11 cellular contexts compared by ENCODE assay signal in genomic region chr2:16055848-16056580, GRCh38.
A peak's percentile ranks its signal among the peaks of the same experiment; 100 is the strongest.
DNase-seq lines count a peak whose midpoint lies in the region; ATAC-seq and TF ChIP-seq lines count a peak whose summit lies in the region.
"Had no signal": no experiment of that assay in that cellular context is flagged by ENCODE, and none has a peak within 500 bp of the region (broad histone marks: within the 10 kb centered on the region; RNA-seq: fewer than 3 reads in every experiment).

No MANE protein-coding gene starts in this region.

- no peak overlapping the region for H3K4me3 Mint-ChIP-seq in neural crest cell
- H3K4me3 Mint-ChIP-seq in activated CD4-positive, alpha-beta T cell treated with anti-CD3 and anti-CD28 coated beads, Interleukin-2, amount 10 ng/mL, durations not matched to agents 7 days and 5 days = no peak overlapping the region
- H3K4me3 Mint-ChIP-seq: activated T-helper 17 cell treated with anti-CD3 and anti-CD28 coated beads, Interleukin-2, amount 50 U/mL, for 72 hours had no signal

- TF ChIP-seq CTCF in neural crest cell (conservative IDR thresholded peaks at IDR 0.05) (no peak), tibial artery (IDR thresholded peaks at IDR 0.05) (no peak), lower leg skin (IDR thresholded peaks at IDR 0.05) (no peak)

- POLR2A ChIA-PET in activated CD4-positive, alpha-beta T cell treated with anti-CD3 and anti-CD28 coated beads, Interleukin-2, amount 10 ng/mL, durations not matched to agents 7 days and 5 days (lab: Charles Lee) = no interaction called here

- DNase-seq in neural crest cell (ENCODE audit: low read depth, low spot score) (no peak), tibial artery (no peak), glomerular visceral epithelial cell (ENCODE audit: extremely low spot score) (no peak), lower leg skin (ENCODE audit: low spot score in 2 of 2) (no peak)
- DNase-seq in activated CD4-positive, alpha-beta T cell treated with anti-CD3 and anti-CD28 coated beads, Interleukin-2, amount 10 ng/mL, durations not matched to agents 7 days and 5 days = no peak
- DNase-seq: kidney glomerular epithelial cell had no signal

- 38 to 42% methylated on average over 7 of the region's 7 CpGs for WGBS in lower leg skin, 2 donors

- peaks cover 4% of the 10 kb centered on the region for H3K9me3 Mint-ChIP-seq in neural crest cell
- no peaks in the 10 kb centered on the region for H3K9me3 Mint-ChIP-seq in activated CD4-positive, alpha-beta T cell treated with anti-CD3 and anti-CD28 coated beads, Interleukin-2, amount 10 ng/mL, durations not matched to agents 7 days and 5 days
- H3K9me3 Mint-ChIP-seq: activated T-helper 17 cell treated with anti-CD3 and anti-CD28 coated beads, Interleukin-2, amount 50 U/mL, for 72 hours had no signal

- intact Hi-C loops in tibial artery (cut with DNase I; ENCODE audit: low total_unique reads) = no loop called here
- intact Hi-C loops in lower leg skin (cut with DNase I; ENCODE audit: low total_unique reads) = no loop called here

- no peak overlapping the region for H3K4me3 ChIP-seq in tibial artery
- no peak overlapping the region for H3K4me3 ChIP-seq in lower leg skin (ENCODE audit: low read depth, poor library complexity, severe bottlenecking)
- H3K4me3 ChIP-seq: skin epidermis had no signal

- CTCF ChIA-PET in activated CD4-positive, alpha-beta T cell treated with anti-CD3 and anti-CD28 coated beads, Interleukin-2, amount 10 ng/mL, durations not matched to agents 7 days and 5 days (lab: Charles Lee) = interaction anchor here (0.5 kb wide), 1 partner anchor 1659 kb away, joined by 3 read pairs; no protein-coding TSS in a partner anchor

- peaks cover 0 to 9% (median 4%) of the 10 kb centered on the region in 4 donors for H3K4me1 ChIP-seq in tibial artery

- TF ChIP-seq POLR2A in lower leg skin (IDR thresholded peaks at IDR 0.05) = no peak

- H3K36me3 Mint-ChIP-seq in neural crest cell (ENCODE audit: low read depth) = no peaks in the 10 kb centered on the region
- no peaks in the 10 kb centered on the region for H3K36me3 Mint-ChIP-seq in activated CD4-positive, alpha-beta T cell treated with anti-CD3 and anti-CD28 coated beads, Interleukin-2, amount 10 ng/mL, durations not matched to agents 7 days and 5 days (ENCODE audit: low read depth)

- H3K27me3 ChIP-seq in tibial artery = peaks cover 0 to 2% of the 10 kb centered on the region in 2 donors

- no peaks in the 10 kb centered on the region for H3K36me3 ChIP-seq in tibial artery

- no peaks in the 10 kb centered on the region for H3K9me3 ChIP-seq in tibial artery

- peak; percentile 80 for ATAC-seq in GM19025 (IDR thresholded peaks at IDR 0.05; ENCODE audit: low read depth, unreplicated experiment)
- ATAC-seq in HG02588 (IDR thresholded peaks at IDR 0.05; ENCODE audit: unreplicated experiment) = peak; percentile 83
- ATAC-seq in HG03558 (IDR thresholded peaks at IDR 0.05; ENCODE audit: extremely low read depth, unreplicated experiment) = peak; percentile 94
- ATAC-seq: activated T-helper 17 cell treated with anti-CD3 and anti-CD28 coated beads, Interleukin-2, amount 50 U/mL, for 72 hours had no signal

- no peaks in the 10 kb centered on the region for H3K27me3 Mint-ChIP-seq in neural crest cell (ENCODE audit: low read depth)
- H3K27me3 Mint-ChIP-seq in activated CD4-positive, alpha-beta T cell treated with anti-CD3 and anti-CD28 coated beads, Interleukin-2, amount 10 ng/mL, durations not matched to agents 7 days and 5 days = no peaks in the 10 kb centered on the region

- peaks cover 27% of the 10 kb centered on the region for H3K4me1 Mint-ChIP-seq in neural crest cell
- no peaks in the 10 kb centered on the region for H3K4me1 Mint-ChIP-seq in activated CD4-positive, alpha-beta T cell treated with anti-CD3 and anti-CD28 coated beads, Interleukin-2, amount 10 ng/mL, durations not matched to agents 7 days and 5 days
- H3K4me1 Mint-ChIP-seq: activated T-helper 17 cell treated with anti-CD3 and anti-CD28 coated beads, Interleukin-2, amount 50 U/mL, for 72 hours had no signal

- H3K27ac ChIP-seq in tibial artery = no peak overlapping the region
- H3K27ac ChIP-seq: skin epidermis had no signal

- peak overlapping the region; percentile 14 for H3K27ac Mint-ChIP-seq in neural crest cell (ENCODE audit: unreplicated experiment)
- no peak overlapping the region for H3K27ac Mint-ChIP-seq in activated CD4-positive, alpha-beta T cell treated with anti-CD3 and anti-CD28 coated beads, Interleukin-2, amount 10 ng/mL, durations not matched to agents 7 days and 5 days
- H3K27ac Mint-ChIP-seq: activated T-helper 17 cell treated with anti-CD3 and anti-CD28 coated beads, Interleukin-2, amount 50 U/mL, for 72 hours had no signal
